Comparison of ENCODE assay signal across 27 cellular contexts in genomic region chr14:31668348-31668747, GRCh38.
"Had no signal": no experiment of that assay in that cellular context is flagged by ENCODE, and none has a peak within 500 bp of the region (broad histone marks: within the 10 kb centered on the region; RNA-seq: fewer than 3 reads in every experiment).

No MANE protein-coding gene starts in this region.

- H3K4me3 ChIP-seq: colonic mucosa, coronary artery, dorsolateral prefrontal cortex, esophagus muscularis mucosa, esophagus squamous epithelium, gastrocnemius medialis, gastroesophageal sphincter, heart left ventricle, heart right ventricle had no signal

- H3K36me3 ChIP-seq: colonic mucosa, gastrocnemius medialis, heart left ventricle, heart right ventricle had no signal

- H3K9me3 ChIP-seq: colonic mucosa, esophagus squamous epithelium, gastrocnemius medialis had no signal

- H3K27me3 ChIP-seq: colonic mucosa, dorsolateral prefrontal cortex, esophagus muscularis mucosa, esophagus squamous epithelium, foreskin keratinocyte, gastrocnemius medialis, gastroesophageal sphincter, heart left ventricle, heart right ventricle had no signal

- H3K27ac ChIP-seq: colonic mucosa, coronary artery, dorsolateral prefrontal cortex, epithelial cell of prostate, esophagus muscularis mucosa, esophagus squamous epithelium, foreskin keratinocyte, gastrocnemius medialis, gastroesophageal sphincter, heart left ventricle, heart right ventricle had no signal

- H3K4me1 ChIP-seq: colonic mucosa, esophagus muscularis mucosa, esophagus squamous epithelium, foreskin keratinocyte, gastrocnemius medialis, gastroesophageal sphincter, heart left ventricle, heart right ventricle had no signal

- FAIRE-seq: colon, endometrium, endothelial cell of umbilical vein, frontal cortex had no signal

- ATAC-seq: effector memory CD8-positive, alpha-beta T cell; esophagus mucosa; foreskin keratinocyte; gastrocnemius medialis; gastroesophageal sphincter; heart left ventricle; heart right ventricle had no signal

- DNase-seq: colonic mucosa; cortex of kidney; dermis blood vessel endothelial cell; dorsolateral prefrontal cortex; effector CD4-positive, alpha-beta T cell; effector CD8-positive, alpha-beta T cell; effector memory CD4-positive, alpha-beta T cell; effector memory CD8-positive, alpha-beta T cell; erythroblast; esophagus squamous epithelium; foreskin fibroblast; foreskin keratinocyte; foreskin melanocyte; gastrocnemius medialis; glutamatergic neuron; head of caudate nucleus; heart left ventricle; heart right ventricle had no signal
